In the genomic region with DNA sequence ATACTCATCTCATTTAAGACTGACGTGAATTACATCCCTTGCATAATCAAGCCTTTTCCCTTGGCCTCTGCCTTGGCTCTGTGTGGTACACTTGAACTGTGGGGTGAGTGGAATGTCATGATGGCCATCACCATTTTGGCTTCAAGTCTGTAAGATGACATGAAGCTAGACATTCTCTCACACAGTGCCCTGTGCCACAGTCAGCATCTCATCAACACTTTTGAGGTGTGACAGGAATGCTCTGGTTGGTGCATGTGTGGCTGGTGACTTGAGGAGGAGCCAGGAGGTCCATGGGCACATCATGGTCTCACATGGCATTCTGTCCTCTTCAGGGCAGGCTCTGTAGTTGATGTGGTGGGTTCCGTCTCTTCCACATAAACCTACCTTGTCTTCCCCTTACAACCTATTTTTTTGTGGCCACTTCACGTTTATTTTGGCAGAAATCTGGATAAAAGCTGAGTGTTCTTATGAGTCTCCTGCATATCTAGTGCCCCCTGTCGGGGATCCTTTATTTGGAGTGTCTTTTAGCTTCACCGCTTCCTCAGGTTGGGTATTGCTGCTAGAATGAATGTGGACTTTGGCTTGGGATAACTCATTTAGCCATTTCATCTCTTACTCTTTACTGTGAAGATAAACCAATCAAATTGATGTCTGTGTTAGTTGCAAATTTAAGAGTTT, we compare ENCODE assay signal across 10 cellular contexts. TPM values are rescaled to one million over a fixed set of nuclear protein-coding genes. Genes with fewer than 3 reads are reported as not detected.
DNase-seq lines count a peak whose midpoint lies in the region; ATAC-seq, FAIRE-seq and TF ChIP-seq lines count a peak whose summit lies in the region.
"Had no signal": no experiment of that assay in that cellular context is flagged by ENCODE, and none has a peak within 500 bp of the region (broad histone marks: within the 10 kb centered on the region; RNA-seq: fewer than 3 reads in every experiment).

No MANE protein-coding gene starts in this region.

- H3K9me3 Mint-ChIP-seq in H9 (no peaks in the 10 kb centered on the region), astrocyte (ENCODE audit: unreplicated experiment) (peaks cover 3% of the 10 kb centered on the region)

- no peaks in the 10 kb centered on the region for H3K23me2 ChIP-seq in H9 (ENCODE audit: insufficient read length, low read depth, low read length, poor library complexity, severe bottlenecking)

- H3K79me1 ChIP-seq in H9 (ENCODE audit: insufficient read depth, low read depth, low read length, poor library complexity, severe bottlenecking) = peaks cover 16% of the 10 kb centered on the region

- H3K36me3 ChIP-seq in BLaER1 treated with 17β-estradiol and CSF1 and Interleukin-3, amounts not matched to agents 10 nM and 100 nM = peaks cover 0 to 66% (median 56%) of the 10 kb centered on the region in 11 experiments; a peak in 19 of 22 replicates
- no peaks in the 10 kb centered on the region for H3K36me3 ChIP-seq in astrocyte (ENCODE audit: insufficient read depth, low read length)

- no peak overlapping the region for H3K18ac ChIP-seq in H9 (ENCODE audit: insufficient read length, low read depth, low read length)

- H4K8ac ChIP-seq in H9 (replicated peaks; ENCODE audit: insufficient read length, low read depth, low read length) = no peak overlapping the region

- no peak overlapping the region for H2AK5ac ChIP-seq in H9 (ENCODE audit: insufficient read length, low read length)

- peaks cover 44 to 99% (median 66%) of the 10 kb centered on the region in 10 experiments for H3K4me1 ChIP-seq in BLaER1 treated with 17β-estradiol and CSF1 and Interleukin-3, amounts not matched to agents 10 nM and 100 nM
- peaks cover 6% of the 10 kb centered on the region; the same call in 1 of the 2 replicates for H3K4me1 ChIP-seq in H9 (ENCODE audit: insufficient read depth, low read length)
- H3K4me1 ChIP-seq in astrocyte (ENCODE audit: insufficient read depth, low read length) = peaks cover 11% of the 10 kb centered on the region
- H3K4me1 ChIP-seq: testis had no signal

- no peak overlapping the region for H3K27ac ChIP-seq in BLaER1 treated with 17β-estradiol and CSF1 and Interleukin-3, amounts not matched to agents 10 nM and 100 nM
- H3K27ac ChIP-seq in H9 (ENCODE audit: insufficient read length, low read depth, low read length) (no peak overlapping the region), astrocyte (ENCODE audit: low read depth, low read length) (no peak overlapping the region)
- H3K27ac ChIP-seq: testis had no signal

- H3K9me3 ChIP-seq in BLaER1 treated with 17β-estradiol and CSF1 and Interleukin-3, amounts not matched to agents 10 nM and 100 nM (replicated peaks in 1 of 11) = peaks cover 26 to 39% (median 37%) of the 10 kb centered on the region in 11 experiments
- H3K9me3 ChIP-seq in H9 (ENCODE audit: control insufficient read depth, low read depth, low read length) (no peaks in the 10 kb centered on the region), astrocyte (ENCODE audit: insufficient read depth, low read depth, low read length) (no peaks in the 10 kb centered on the region)
- H3K9me3 ChIP-seq: testis had no signal

- H2AFZ ChIP-seq in H9 (ENCODE audit: low read length) (no peak overlapping the region), astrocyte (ENCODE audit: low read depth, low read length) (no peak overlapping the region)

- H3K4me3 Mint-ChIP-seq in H9 = no peak overlapping the region
- H3K4me3 Mint-ChIP-seq in astrocyte (ENCODE audit: unreplicated experiment) = no peak overlapping the region

- no CpG with 5 or more reads among the region's 5 CpGs for WGBS in H9 (ENCODE audit: extremely low coverage, insufficient read length, low lambda C conversion rate)

- no peak overlapping the region for H3K56ac ChIP-seq in H9 (ENCODE audit: insufficient read length, low read depth, low read length)

- no peak overlapping the region for H4K91ac ChIP-seq in H9 (ENCODE audit: insufficient read length, low read depth, low read length)

- H3K36me3 Mint-ChIP-seq in H9 (ENCODE audit: insufficient read depth in 1 of 3, low read depth in 3 of 3) (no peaks in the 10 kb centered on the region; a peak in 3 of 7 replicates), astrocyte (ENCODE audit: low read depth, unreplicated experiment) (peaks cover 36% of the 10 kb centered on the region)

- no peak overlapping the region for H3K23ac ChIP-seq in H9 (ENCODE audit: insufficient read length, low read depth, low read length)

- H2BK20ac ChIP-seq in H9 (ENCODE audit: low read depth, low read length, poor library complexity, severe bottlenecking) = no peak overlapping the region

- no peaks in the 10 kb centered on the region for H3K27me3 Mint-ChIP-seq in H9 (ENCODE audit: low read depth)
- no peaks in the 10 kb centered on the region for H3K27me3 Mint-ChIP-seq in astrocyte (ENCODE audit: low read depth, unreplicated experiment)

- no peak overlapping the region for H2BK12ac ChIP-seq in H9 (ENCODE audit: insufficient read length, low read depth, low read length)

- peak; percentile 41 for DNase-seq in H9
- no peak for DNase-seq in astrocyte (ENCODE audit: low read depth)
- DNase-seq in left kidney (ENCODE audit: low read depth, low spot score) = peak; percentile 17
- no peak for DNase-seq in NCI-H1436 treated with DMSO at 0.1 percent for 48 hours (lab: John Stamatoyannopoulos, UW)
- no peak for DNase-seq in NCI-H1694 treated with DMSO at 0.1 percent for 48 hours (lab: John Stamatoyannopoulos, UW)
- DNase-seq in COLO668 (lab: John Stamatoyannopoulos, UW; ENCODE audit: unreplicated experiment) = no peak
- DNase-seq: NCI-H1092, testis had no signal

- no peak for ATAC-seq in GM21367 (IDR thresholded peaks at IDR 0.05; ENCODE audit: unreplicated experiment)

- no peak overlapping the region for H3T11ph ChIP-seq in H9 (ENCODE audit: low read length)

- no peak overlapping the region for H2BK120ac ChIP-seq in H9 (ENCODE audit: low read depth, low read length, poor library complexity, severe bottlenecking)

- peaks cover 47% of the 10 kb centered on the region; the same call in 1 of the 2 replicates for H3K79me2 ChIP-seq in H9 (ENCODE audit: insufficient read depth, low read length)
- H3K79me2 ChIP-seq in astrocyte (ENCODE audit: insufficient read depth, low read length) = peaks cover 100% of the 10 kb centered on the region

- H3K4me2 ChIP-seq in BLaER1 treated with 17β-estradiol and CSF1 and Interleukin-3, amounts not matched to agents 10 nM and 100 nM = peak overlapping the region in 8 of 11 experiments; percentile 5 to 50 (median 17); a peak in 6 of 22 replicates
- H3K4me2 ChIP-seq in H9 (ENCODE audit: insufficient read depth, insufficient read length, low read length) (no peak overlapping the region), astrocyte (ENCODE audit: low read length) (no peak overlapping the region)

- H3K9ac ChIP-seq in BLaER1 treated with 17β-estradiol and CSF1 and Interleukin-3, amounts not matched to agents 10 nM and 100 nM = no peak overlapping the region
- H3K9ac ChIP-seq in H9 (ENCODE audit: extremely low read depth, insufficient read length, low read length) = no peak overlapping the region
- no peak overlapping the region for H3K9ac ChIP-seq in astrocyte (ENCODE audit: low read length)

- H3K4ac ChIP-seq in H9 (ENCODE audit: low read depth, low read length) = no peak overlapping the region

- no peak overlapping the region for H3K27ac Mint-ChIP-seq in H9
- H3K27ac Mint-ChIP-seq in astrocyte (ENCODE audit: unreplicated experiment) = no peak overlapping the region

- H2BK5ac ChIP-seq in H9 (ENCODE audit: insufficient read length, low read length) = no peak overlapping the region

- H3K14ac ChIP-seq in H9 (ENCODE audit: insufficient read depth, low read length) = no peak overlapping the region

- no peak overlapping the region for H2BK15ac ChIP-seq in H9 (ENCODE audit: low read depth, low read length)

- TF ChIP-seq CTCF in H9 (conservative IDR thresholded peaks at IDR 0.05) = peak; percentile 78
- TF ChIP-seq CTCF in astrocyte (IDR thresholded peaks at IDR 0.05; ENCODE audit: insufficient read depth, low read depth, low read length) = peak; percentile 10

- peaks cover 58 to 100% (median 95%) of the 10 kb centered on the region in 11 experiments; a peak in 21 of 22 replicates for H4K20me1 ChIP-seq in BLaER1 treated with 17β-estradiol and CSF1 and Interleukin-3, amounts not matched to agents 10 nM and 100 nM
- no peaks in the 10 kb centered on the region for H4K20me1 ChIP-seq in H9 (ENCODE audit: control insufficient read depth, insufficient read depth, insufficient read length)
- H4K20me1 ChIP-seq in astrocyte (ENCODE audit: insufficient read depth, low read length) = peaks cover 100% of the 10 kb centered on the region

- H3K27me3 ChIP-seq in BLaER1 treated with 17β-estradiol and CSF1 and Interleukin-3, amounts not matched to agents 10 nM and 100 nM = no peaks in the 10 kb centered on the region
- no peaks in the 10 kb centered on the region for H3K27me3 ChIP-seq in H9 (ENCODE audit: insufficient read depth, low read length)
- no peaks in the 10 kb centered on the region for H3K27me3 ChIP-seq in astrocyte (ENCODE audit: insufficient read depth, low read length)
- H3K27me3 ChIP-seq: testis had no signal

- peaks cover 49% of the 10 kb centered on the region in 2 experiments for H3K4me1 Mint-ChIP-seq in H9
- H3K4me1 Mint-ChIP-seq in astrocyte (ENCODE audit: low read depth, unreplicated experiment) = peaks cover 37% of the 10 kb centered on the region

- H3K4me3 ChIP-seq in BLaER1 treated with 17β-estradiol and CSF1 and Interleukin-3, amounts not matched to agents 10 nM and 100 nM = no peak overlapping the region
- no peak overlapping the region for H3K4me3 ChIP-seq in astrocyte (ENCODE audit: insufficient read depth, low read depth, low read length)
- H3K4me3 ChIP-seq: testis had no signal

- no peak for FAIRE-seq in astrocyte (lab: Jason Lieb, UNC)

- no peak overlapping the region for H4K5ac ChIP-seq in H9 (ENCODE audit: insufficient read length, low read depth, low read length)

RNA-seq across cellular contexts. Expression of gene MAP4K4, which starts 28.1 kb away (rescaled TPM):
- total RNA-seq in H9 (2021) (125 and 132 TPM in 2 replicates), astrocyte (204 and 231 TPM in 2 replicates)

Comparison
In these comparisons a context has a peak if more than half of its experiments do, and no peak if none do; other contexts are left out.
1. H3K4me2 ChIP-seq: peak in BLaER1 treated with 17β-estradiol and CSF1 and Interleukin-3, amounts not matched to agents 10 nM and 100 nM (8 of 11); none in H9 (single experiment) and astrocyte (single experiment).
2. DNase-seq: peak in H9 (single experiment) and left kidney (single experiment); none in astrocyte (single experiment), NCI-H1436 treated with DMSO at 0.1 percent for 48 hours (single experiment), NCI-H1694 treated with DMSO at 0.1 percent for 48 hours (single experiment) and COLO668 (single experiment).